ENCODE assay signal across 26 cellular contexts in the genomic region with DNA sequence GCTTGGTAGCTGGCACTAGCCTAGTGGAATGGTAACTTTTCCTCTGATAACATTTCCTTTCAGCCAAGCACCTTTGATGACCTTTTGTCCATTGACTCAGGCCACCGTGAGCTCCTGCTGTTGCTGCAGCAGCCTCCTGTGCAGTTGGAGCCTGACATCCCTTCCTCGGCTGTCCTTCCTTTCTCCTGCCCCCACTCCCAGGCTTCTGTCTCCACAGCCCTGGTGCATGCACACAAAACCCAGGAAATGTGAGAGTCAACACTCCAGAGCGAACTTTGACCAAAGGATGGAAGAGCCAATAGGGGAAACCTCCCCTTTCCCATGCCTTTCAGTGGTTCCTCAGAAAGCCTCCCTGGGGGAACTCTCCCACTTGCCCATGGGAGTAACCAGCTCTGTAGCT.
"Had no signal": no experiment of that assay in that cellular context is flagged by ENCODE, and none has a peak within 500 bp of the region (broad histone marks: within the 10 kb centered on the region; RNA-seq: fewer than 3 reads in every experiment).

No MANE protein-coding gene starts in this region.

- DNase-seq: dermis blood vessel endothelial cell; effector memory CD4-positive, alpha-beta T cell; foreskin keratinocyte; heart left ventricle; hippocampal formation; left cardiac atrium; left ventricle myocardium inferior; lower lobe of right lung; natural killer cell; sigmoid colon; spleen; stimulated activated CD4-positive, alpha-beta T cell treated with anti-CD3 and anti-CD28 coated beads, Interleukin-4, amount 100 ng/mL, for 4 hours; stimulated activated naive CD8-positive, alpha-beta T cell treated with anti-CD3 and anti-CD28 coated beads, Interleukin-15, Interleukin-2, amounts not matched to agents 100 U/mL and 50 U/mL, for 24 hours; substantia nigra; testis; tibial artery; uterus had no signal

- FAIRE-seq: endothelial cell of umbilical vein, islet of Langerhans had no signal

- H3K4me3 ChIP-seq: coronary artery, esophagus muscularis mucosa, gastroesophageal sphincter, heart left ventricle, left ventricle myocardium inferior, lower lobe of right lung, right atrium auricular region, sigmoid colon, spleen, testis, tibial artery, uterus had no signal

- H3K79me2 ChIP-seq: parathyroid adenoma had no signal

- H3K27ac ChIP-seq: coronary artery, esophagus muscularis mucosa, foreskin keratinocyte, gastroesophageal sphincter, heart left ventricle, left ventricle myocardium inferior, lower lobe of right lung, neutrophil, parathyroid adenoma, right atrium auricular region, sigmoid colon, spleen, testis, tibial artery, uterus had no signal

- H2AFZ ChIP-seq: parathyroid adenoma had no signal

- ATAC-seq: foreskin keratinocyte; gastroesophageal sphincter; heart left ventricle; left cardiac atrium; lower lobe of right lung; natural killer cell; stimulated activated memory B cell treated with anti-CD40 and anti-IgM and Interleukin-4, amounts not matched to agents 10 μg/mL and 1 μg/mL and 100 μg/mL, for 72 hours; stimulated activated naive CD8-positive, alpha-beta T cell treated with anti-CD3 and anti-CD28 coated beads, Interleukin-15, Interleukin-2, amounts not matched to agents 100 U/mL and 50 U/mL, for 24 hours had no signal

- H3K36me3 ChIP-seq: esophagus muscularis mucosa, gastroesophageal sphincter, heart left ventricle, left ventricle myocardium inferior, lower lobe of right lung, neutrophil, right atrium auricular region, sigmoid colon, spleen, tibial artery, uterus had no signal

- H3K9me3 ChIP-seq: esophagus muscularis mucosa, gastroesophageal sphincter, heart left ventricle, left ventricle myocardium inferior, lower lobe of right lung, neutrophil, right atrium auricular region, sigmoid colon, spleen, testis, tibial artery, uterus had no signal

- H3K4me1 ChIP-seq: esophagus muscularis mucosa, foreskin keratinocyte, gastroesophageal sphincter, heart left ventricle, left ventricle myocardium inferior, lower lobe of right lung, parathyroid adenoma, right atrium auricular region, sigmoid colon, spleen, testis, tibial artery, uterus had no signal

- H3K27me3 ChIP-seq: esophagus muscularis mucosa, foreskin keratinocyte, gastroesophageal sphincter, right atrium auricular region, sigmoid colon, spleen, testis, tibial artery, uterus had no signal
